26 cellular contexts compared by ENCODE assay signal in the genomic region with DNA sequence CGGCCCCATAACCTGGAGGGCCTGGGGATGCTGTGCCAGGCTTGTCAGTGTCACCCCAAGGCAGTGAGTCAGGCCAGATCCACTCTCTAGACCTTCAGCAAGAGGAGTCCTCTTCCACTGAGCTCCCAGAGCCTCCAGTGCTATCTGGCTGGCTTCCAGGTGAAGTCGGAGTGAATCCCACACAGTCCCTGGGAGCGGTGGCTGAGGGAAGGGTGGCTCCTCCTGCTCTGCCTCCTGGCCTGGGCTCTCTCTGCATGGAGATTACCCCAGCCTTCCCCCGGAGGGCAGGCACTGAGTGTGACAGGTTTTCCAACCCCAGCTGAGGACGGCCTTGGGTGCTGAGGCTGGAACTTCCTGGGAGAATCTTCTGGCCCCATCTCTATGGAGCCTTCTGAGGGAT.
A peak's percentile ranks its signal among the peaks of the same experiment; 100 is the strongest.
DNase-seq lines count a peak whose midpoint lies in the region; ATAC-seq and TF ChIP-seq lines count a peak whose summit lies in the region.
"Had no signal": no experiment of that assay in that cellular context is flagged by ENCODE, and none has a peak within 500 bp of the region (broad histone marks: within the 10 kb centered on the region; RNA-seq: fewer than 3 reads in every experiment).

No MANE protein-coding gene starts in this region.

- peak; percentile 38 for DNase-seq in Daoy (ENCODE audit: low read depth)
- no peak for DNase-seq in GM23338 (ENCODE audit: low spot score)
- peak; percentile 48 for DNase-seq in NCI-H510A treated with DMSO at 0.1 percent for 48 hours (lab: John Stamatoyannopoulos, UW)
- DNase-seq in kidney tubule cell (ENCODE audit: low spot score) = peak; percentile 12
- DNase-seq in RWPE1 (ENCODE audit: low spot score) = no peak
- no peak for DNase-seq in PC-9
- no peak for DNase-seq in putamen (ENCODE audit: low spot score)
- DNase-seq: CD8-positive, alpha-beta memory T cell; DMS153; DND-41; Kasumi-1; NCI-H2029; NCI-H2171; NCI-H226; NCI-H526; NCI-H82; NK-92 treated with Interleukin-12 subunit alpha and Interleukin-12 subunit beta, amount 100 ng/mL, for 24 hours; PC-3; SIG-M5; SK-N-SH; SW 1271; T-helper 9 cell had no signal

- H3K9me2 ChIP-seq in GM23338 (ENCODE audit: insufficient read depth) (no peaks in the 10 kb centered on the region; the same call in 1 of the 2 replicates), PC-9 (ENCODE audit: insufficient read depth) (no peaks in the 10 kb centered on the region)
- H3K9me2 ChIP-seq: SK-N-SH had no signal

- TF ChIP-seq CTCF in GM23338 (conservative IDR thresholded peaks at IDR 0.05; ENCODE audit: low read depth in 2 of 2) (no peak), RWPE1 (conservative IDR thresholded peaks at IDR 0.05; ENCODE audit: low read depth) (no peak), PC-9 (conservative IDR thresholded peaks at IDR 0.05) (no peak)

- no peak overlapping the region for H3K4me3 Mint-ChIP-seq in GM23338
- H3K4me3 Mint-ChIP-seq: CD8-positive, alpha-beta memory T cell; T-helper 1 cell treated with Interleukin-12 subunit alpha and Interleukin-12 subunit beta and Interleukin-4 antibody, amounts not matched to agents 30 μg/mL and 1 μg/mL, for 36 hours had no signal

- H2AFZ ChIP-seq in GM23338 (no peak overlapping the region), PC-9 (no peak overlapping the region)

- 0 out of 2 replicates have a peak, but pooled peaks cover 1% of the 10 kb centered on the region for H4K20me1 ChIP-seq in GM23338 (replicated peaks; ENCODE audit: insufficient read depth)
- no peaks in the 10 kb centered on the region for H4K20me1 ChIP-seq in PC-9 (ENCODE audit: insufficient read depth)

- no peak overlapping the region for H3K4me3 ChIP-seq in GM23338
- H3K4me3 ChIP-seq in PC-9 = no peak overlapping the region
- H3K4me3 ChIP-seq: K562 had no signal

- intact Hi-C loops in PC-9 (cut with micrococcal nuclease; ENCODE audit: unreplicated experiment) = no loop called here

- BruUV-seq in PC-9 (replicated peaks; lab: Mats Ljungman, UMichigan) = no TSS peak

- H3K27ac Mint-ChIP-seq in GM23338 = no peak overlapping the region
- H3K27ac Mint-ChIP-seq: CD8-positive, alpha-beta memory T cell; T-helper 1 cell treated with Interleukin-12 subunit alpha and Interleukin-12 subunit beta and Interleukin-4 antibody, amounts not matched to agents 30 μg/mL and 1 μg/mL, for 36 hours had no signal

- POLR2A ChIA-PET in RWPE1 (lab: Yijun Ruan, JAX; ENCODE audit: low non-redundant PET) = no interaction called here
- POLR2A ChIA-PET in PC-9 (lab: Charles Lee; ENCODE audit: unreplicated experiment) = no interaction called here

- no peaks in the 10 kb centered on the region for H3K79me2 ChIP-seq in GM23338 (replicated peaks; ENCODE audit: insufficient read depth)
- H3K79me2 ChIP-seq in PC-9 (ENCODE audit: low read depth) = no peaks in the 10 kb centered on the region

- H3K27ac ChIP-seq in GM23338 (ENCODE audit: low read depth) (no peak overlapping the region), RWPE1 (no peak overlapping the region), PC-9 (no peak overlapping the region)
- H3K27ac ChIP-seq: C4-2B had no signal

- H3K27me3 Mint-ChIP-seq in GM23338 (ENCODE audit: insufficient read depth, low read depth, poor library complexity) = peaks cover 6% of the 10 kb centered on the region

- H3K9me3 ChIP-seq in PC-9 (ENCODE audit: insufficient read depth, low read depth) = no peaks in the 10 kb centered on the region
- H3K9me3 ChIP-seq: SK-N-SH had no signal

- H3F3A ChIP-seq in GM23338 (replicated peaks; ENCODE audit: low read depth) (no peaks in the 10 kb centered on the region), PC-9 (ENCODE audit: insufficient read depth, low read depth) (no peaks in the 10 kb centered on the region)

- no peak overlapping the region for H3K4me2 ChIP-seq in GM23338
- no peak overlapping the region for H3K4me2 ChIP-seq in PC-9
- H3K4me2 ChIP-seq: SK-N-SH had no signal

- CTCF ChIA-PET in RWPE1 (lab: Yijun Ruan, JAX) (no interaction called here), PC-9 (lab: Charles Lee) (no interaction called here)

- no peaks in the 10 kb centered on the region for H3K36me3 Mint-ChIP-seq in GM23338 (ENCODE audit: low read depth)

- no peaks in the 10 kb centered on the region for H3K36me3 ChIP-seq in GM23338 (ENCODE audit: insufficient read depth)
- no peaks in the 10 kb centered on the region for H3K36me3 ChIP-seq in PC-9 (ENCODE audit: low read depth)

- H3K27me3 ChIP-seq in GM23338 (ENCODE audit: insufficient read depth) = no peaks in the 10 kb centered on the region
- peaks cover 59% of the 10 kb centered on the region for H3K27me3 ChIP-seq in PC-9 (ENCODE audit: insufficient read depth, low read depth)

- no peaks in the 10 kb centered on the region for H3K4me1 Mint-ChIP-seq in GM23338
- H3K4me1 Mint-ChIP-seq: CD8-positive, alpha-beta memory T cell had no signal

- ATAC-seq in GM23338 = peak; percentile 57
- ATAC-seq: HCT116, K562, PC-3 had no signal

- H3K4me1 ChIP-seq in GM23338 (ENCODE audit: insufficient read depth) (no peaks in the 10 kb centered on the region), PC-9 (replicated peaks; ENCODE audit: insufficient read depth) (no peaks in the 10 kb centered on the region)

- H3K9me3 Mint-ChIP-seq in GM23338 = no peaks in the 10 kb centered on the region

TF ChIP-seq in GM23338, 12 proteins besides CTCF, POLR2A, EP300 and RAD21 (continues in another document):
- TF ChIP-seq JUNB (IDR thresholded peaks at IDR 0.05; ENCODE audit: unreplicated experiment) (no peak), REST (IDR thresholded peaks at IDR 0.05; ENCODE audit: unreplicated experiment) (no peak), CREB1 (CRISPR knock-in tag; IDR thresholded peaks at IDR 0.05; ENCODE audit: low read depth) (no peak)

Comparison
In these comparisons a context has a peak if more than half of its experiments do, and no peak if none do; other contexts are left out.
1. DNase-seq: peak in Daoy (single experiment), NCI-H510A treated with DMSO at 0.1 percent for 48 hours (single experiment) and kidney tubule cell (single experiment); none in GM23338 (single experiment), RWPE1 (single experiment), PC-9 (0 of 2) and putamen (single experiment).